Comparison of ENCODE assay signal across 22 cellular contexts in genomic region chr2:16821696-16822095, GRCh38.
DNase-seq lines count a peak whose midpoint lies in the region; ATAC-seq and TF ChIP-seq lines count a peak whose summit lies in the region.
"Had no signal": no experiment of that assay in that cellular context is flagged by ENCODE, and none has a peak within 500 bp of the region (broad histone marks: within the 10 kb centered on the region; RNA-seq: fewer than 3 reads in every experiment).

No MANE protein-coding gene starts in this region.

- no peak for TF ChIP-seq CTCF in VCaP (conservative IDR thresholded peaks at IDR 0.05)

- no peak for ATAC-seq in Right ventricle myocardium superior (ENCODE audit: poor library complexity)
- ATAC-seq: activated T-cell treated with anti-CD3 and anti-CD28 coated beads, Interleukin-2, amount 50 U/mL, for 72 hours; esophagus mucosa; gastrocnemius medialis; left colon had no signal

- DNase-seq in DMS153 treated with DMSO at 0.1 percent for 48 hours (lab: John Stamatoyannopoulos, UW; ENCODE audit: unreplicated experiment) = peak; percentile 39
- DNase-seq in NCI-H1930 (lab: John Stamatoyannopoulos, UW) = peak; percentile 77 to 82
- DNase-seq in midbrain (lab: John Stamatoyannopoulos, UW) = peak; percentile 58
- DNase-seq in Right ventricle myocardium superior = no peak
- DNase-seq in glomerular visceral epithelial cell (ENCODE audit: extremely low spot score) = no peak
- DNase-seq in D341Med (ENCODE audit: low spot score) = no peak
- no peak for DNase-seq in SIG-M5 treated with dmso at 0.1 percent for 504 hours (lab: John Stamatoyannopoulos, UW; ENCODE audit: unreplicated experiment)
- DNase-seq: activated CD4-positive, CD25-positive, alpha-beta regulatory T cell treated with anti-CD3 and anti-CD28 coated beads, Interleukin-2, amount 50 U/mL, for 72 hours; activated naive CD4-positive, alpha-beta T cell treated with anti-CD3 and anti-CD28 coated beads, Interleukin-2, amount 50 U/mL, for 16 hours; activated T-cell treated with anti-CD3 and anti-CD28 coated beads, Interleukin-2, amount 50 U/mL, for 72 hours; aorta; CD4-positive, CD25-positive, alpha-beta regulatory T cell; central memory CD4-positive, alpha-beta T cell; DND-41; gastrocnemius medialis; left colon; NCI-H2227 treated with DMSO at 0.1 percent for 48 hours; nephron progenitor cell; T-helper 9 cell had no signal

- peak overlapping the region; percentile 53 for H3K27ac ChIP-seq in VCaP
- H3K27ac ChIP-seq: gastrocnemius medialis, skin epidermis had no signal

- intact Hi-C loops in Right ventricle myocardium superior (cut with DNase I) = no loop called here

Comparison
In these comparisons a context has a peak if more than half of its experiments do, and no peak if none do; other contexts are left out.
1. DNase-seq: peak in DMS153 treated with DMSO at 0.1 percent for 48 hours (single experiment), NCI-H1930 (2 of 2) and midbrain (single experiment); none in Right ventricle myocardium superior (single experiment), glomerular visceral epithelial cell (single experiment), D341Med (single experiment) and SIG-M5 treated with dmso at 0.1 percent for 504 hours (single experiment).